8 cellular contexts compared by ENCODE assay signal in the genomic region with DNA sequence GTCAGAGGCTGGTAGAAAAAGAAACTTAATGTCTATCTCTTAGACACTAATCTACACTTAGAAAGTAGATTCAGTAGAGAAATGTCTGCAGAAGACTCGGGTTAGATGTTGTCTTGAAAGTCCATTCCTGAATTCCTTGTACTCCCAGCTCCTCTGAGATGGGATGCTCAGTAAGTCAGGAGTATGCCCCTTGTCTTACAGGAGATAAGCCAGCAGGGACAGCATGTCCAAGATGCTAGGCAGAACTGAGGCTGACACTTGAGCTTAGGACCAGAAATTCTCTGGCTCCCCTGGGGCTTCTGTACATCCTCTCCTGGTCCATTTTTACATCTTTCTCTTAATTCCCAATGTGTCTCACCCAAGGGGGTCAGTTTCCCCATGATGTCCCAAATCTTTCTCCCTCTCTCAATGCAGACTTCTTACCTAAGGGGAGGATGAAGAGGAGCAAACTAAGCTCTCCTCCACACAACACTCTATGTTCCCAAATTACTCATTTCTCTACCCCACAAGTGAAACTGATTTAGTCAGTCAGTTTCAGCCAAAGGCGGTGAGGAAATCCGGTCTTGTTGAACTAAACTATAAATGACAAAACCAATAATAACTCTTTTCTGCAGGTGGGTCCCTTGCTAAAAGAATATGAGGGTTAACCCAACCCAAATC.
DNase-seq lines count a peak whose midpoint lies in the region; ATAC-seq and TF ChIP-seq lines count a peak whose summit lies in the region.

No MANE protein-coding gene starts in this region.

- peak overlapping the region; percentile 31 for H3K27ac ChIP-seq in naive thymus-derived CD4-positive, alpha-beta T cell (ENCODE audit: low read depth, low read length)

- H3K9me3 Mint-ChIP-seq in activated CD4-positive, alpha-beta memory T cell treated with anti-CD3 and anti-CD28 coated beads, Interleukin-2, amount 10 ng/mL, durations not matched to agents 7 days and 5 days: no peaks in the 10 kb centered on the region
- no peaks in the 10 kb centered on the region for H3K9me3 Mint-ChIP-seq in naive thymus-derived CD4-positive, alpha-beta T cell

- no peaks in the 10 kb centered on the region for H3K27me3 ChIP-seq in naive thymus-derived CD4-positive, alpha-beta T cell (ENCODE audit: control insufficient read depth in 2 of 2, insufficient read depth in 2 of 2, low read length in 2 of 2)

- CTCF ChIA-PET in activated CD4-positive, alpha-beta memory T cell treated with anti-CD3 and anti-CD28 coated beads, Interleukin-2, amount 10 ng/mL, durations not matched to agents 7 days and 5 days (lab: Charles Lee): no interaction called here
- CTCF ChIA-PET in naive thymus-derived CD4-positive, alpha-beta T cell (lab: Charles Lee): interaction anchor here (0.6 to 1.8 kb wide), 2 partner anchors 9 to 12 kb away, joined by 3 to 5 read pairs; no protein-coding TSS in a partner anchor

- peaks cover 26 to 63% of the 10 kb centered on the region in 2 donors for H3K4me1 ChIP-seq in naive thymus-derived CD4-positive, alpha-beta T cell (ENCODE audit: control insufficient read depth in 2 of 2, insufficient read depth in 2 of 2, low read length in 2 of 2)

- TF ChIP-seq CTCF in AG10803 (conservative IDR thresholded peaks at IDR 0.05; ENCODE audit: low read length) (no peak), lower leg skin (IDR thresholded peaks at IDR 0.05) (no peak)

- 57 to 83% methylated on average over 2 to 3 of the region's 3 CpGs for WGBS in lower leg skin, 2 donors

- intact Hi-C loops in naive thymus-derived CD4-positive, alpha-beta T cell (cut with micrococcal nuclease): loop anchor here (1.0 to 5.0 kb wide), 4 partner anchors 8 to 48 kb away; no protein-coding TSS in a partner anchor
- intact Hi-C loops in lower leg skin (cut with DNase I; ENCODE audit: low total_unique reads): no loop called here

- H3K4me3 Mint-ChIP-seq in activated CD4-positive, alpha-beta memory T cell treated with anti-CD3 and anti-CD28 coated beads, Interleukin-2, amount 10 ng/mL, durations not matched to agents 7 days and 5 days: peak overlapping the region; percentile 72
- peak overlapping the region; percentile 62 to 84 (median 70) for H3K4me3 Mint-ChIP-seq in naive thymus-derived CD4-positive, alpha-beta T cell

- TF ChIP-seq POLR2A in lower leg skin (IDR thresholded peaks at IDR 0.05): no peak

- peak; percentile 66 for ATAC-seq in GM19328 (IDR thresholded peaks at IDR 0.05; ENCODE audit: unreplicated experiment)
- peak; percentile 76 for ATAC-seq in HG03342 (IDR thresholded peaks at IDR 0.05; ENCODE audit: unreplicated experiment)
- peak; percentile 48 for ATAC-seq in naive thymus-derived CD4-positive, alpha-beta T cell
- no peak for ATAC-seq in HG02970 (IDR thresholded peaks at IDR 0.05; ENCODE audit: low FRiP score, unreplicated experiment)

- H3K27ac Mint-ChIP-seq in activated CD4-positive, alpha-beta memory T cell treated with anti-CD3 and anti-CD28 coated beads, Interleukin-2, amount 10 ng/mL, durations not matched to agents 7 days and 5 days: peak overlapping the region; percentile 92
- H3K27ac Mint-ChIP-seq in naive thymus-derived CD4-positive, alpha-beta T cell: peak overlapping the region; percentile 36 to 93 (median 73)

- no peaks in the 10 kb centered on the region for H3K36me3 ChIP-seq in naive thymus-derived CD4-positive, alpha-beta T cell (ENCODE audit: control insufficient read depth in 2 of 3, insufficient read depth in 3 of 3, low read length in 3 of 3)

- H3K4me1 Mint-ChIP-seq in activated CD4-positive, alpha-beta memory T cell treated with anti-CD3 and anti-CD28 coated beads, Interleukin-2, amount 10 ng/mL, durations not matched to agents 7 days and 5 days: peaks cover 77% of the 10 kb centered on the region
- H3K4me1 Mint-ChIP-seq in naive thymus-derived CD4-positive, alpha-beta T cell: peaks cover 28 to 69% (median 45%) of the 10 kb centered on the region in 7 donors

- POLR2A ChIA-PET in activated CD4-positive, alpha-beta memory T cell treated with anti-CD3 and anti-CD28 coated beads, Interleukin-2, amount 10 ng/mL, durations not matched to agents 7 days and 5 days (lab: Charles Lee): interaction anchor here (0.5 to 10.1 kb wide), 13 partner anchors 10 to 92 kb away, joined by 3 to 167 read pairs (median 4); no protein-coding TSS in a partner anchor
- POLR2A ChIA-PET in naive thymus-derived CD4-positive, alpha-beta T cell (lab: Charles Lee): interaction anchor here (0.6 to 6.5 kb wide), 3 partner anchors 12 to 50 kb away, joined by 3 to 47 read pairs (median 7); no protein-coding TSS in a partner anchor

- H3K36me3 Mint-ChIP-seq in activated CD4-positive, alpha-beta memory T cell treated with anti-CD3 and anti-CD28 coated beads, Interleukin-2, amount 10 ng/mL, durations not matched to agents 7 days and 5 days (ENCODE audit: low read depth): peaks cover 55% of the 10 kb centered on the region
- peaks cover 0 to 42% (median 0%) of the 10 kb centered on the region in 5 donors for H3K36me3 Mint-ChIP-seq in naive thymus-derived CD4-positive, alpha-beta T cell

- no peaks in the 10 kb centered on the region for H3K9me3 ChIP-seq in naive thymus-derived CD4-positive, alpha-beta T cell (ENCODE audit: control insufficient read depth in 2 of 3, low read length in 3 of 3)

- H3K27me3 Mint-ChIP-seq in activated CD4-positive, alpha-beta memory T cell treated with anti-CD3 and anti-CD28 coated beads, Interleukin-2, amount 10 ng/mL, durations not matched to agents 7 days and 5 days: no peaks in the 10 kb centered on the region
- no peaks in the 10 kb centered on the region for H3K27me3 Mint-ChIP-seq in naive thymus-derived CD4-positive, alpha-beta T cell

- peak; percentile 50 for DNase-seq in AG10803 (ENCODE audit: low read depth)
- peak; percentile 58 for DNase-seq in activated CD4-positive, alpha-beta memory T cell treated with anti-CD3 and anti-CD28 coated beads, Interleukin-2, amount 10 ng/mL, durations not matched to agents 7 days and 5 days
- no peak for DNase-seq in naive thymus-derived CD4-positive, alpha-beta T cell
- no peak for DNase-seq in lower leg skin (ENCODE audit: low spot score in 2 of 2)
- DNase-seq in stimulated activated CD4-positive, alpha-beta T cell treated with anti-CD3 and anti-CD28 coated beads, Interleukin-2, amount 100 ng/mL, for 24 hours: no peak

- H3K4me3 ChIP-seq in AG10803 (ENCODE audit: low read length) (no peak overlapping the region), lower leg skin (ENCODE audit: low read depth, poor library complexity, severe bottlenecking) (no peak overlapping the region)
- peak overlapping the region; percentile 29 for H3K4me3 ChIP-seq in naive thymus-derived CD4-positive, alpha-beta T cell (ENCODE audit: low read length)

Comparison
In these comparisons a context has a peak if more than half of its experiments do, and no peak if none do; other contexts are left out.
1. DNase-seq: peak in AG10803 (single experiment) and activated CD4-positive, alpha-beta memory T cell treated with anti-CD3 and anti-CD28 coated beads, Interleukin-2, amount 10 ng/mL, durations not matched to agents 7 days and 5 days (single experiment); none in naive thymus-derived CD4-positive, alpha-beta T cell (0 of 9), lower leg skin (0 of 2) and stimulated activated CD4-positive, alpha-beta T cell treated with anti-CD3 and anti-CD28 coated beads, Interleukin-2, amount 100 ng/mL, for 24 hours (0 of 2).